In genomic region chr12:57223191-57224165, GRCh38 we compare ENCODE assay signal across 21 cellular contexts. TPM values are rescaled to one million over a fixed set of nuclear protein-coding genes. Genes with fewer than 3 reads are reported as not detected.
A peak's percentile ranks its signal among the peaks of the same experiment; 100 is the strongest.
DNase-seq lines count a peak whose midpoint lies in the region; ATAC-seq, FAIRE-seq and TF ChIP-seq lines count a peak whose summit lies in the region.
"Had no signal": no experiment of that assay in that cellular context is flagged by ENCODE, and none has a peak within 500 bp of the region (broad histone marks: within the 10 kb centered on the region; RNA-seq: fewer than 3 reads in every experiment).

No MANE protein-coding gene starts in this region.

- H3K9me3 Mint-ChIP-seq in GM23338, result peaks cover 3% of the 10 kb centered on the region
- no peaks in the 10 kb centered on the region for H3K9me3 Mint-ChIP-seq in nephron progenitor cell

- CTCF ChIA-PET in K562 (lab: Yijun Ruan, JAX; ENCODE audit: low intra/inter-chr PET ratio), result no interaction called here

- H3K9me2 ChIP-seq in GM23338 (ENCODE audit: insufficient read depth), result no peaks in the 10 kb centered on the region

- WGBS in K562 (ENCODE audit: insufficient coverage, low coverage, missing lambda C conversion rate), result 61% methylated on average over 11 of the region's 22 CpGs

- no peaks in the 10 kb centered on the region for H3K9me3 ChIP-seq in BLaER1 treated with 17β-estradiol and CSF1 and Interleukin-3, amounts not matched to agents 10 nM and 100 nM (replicated peaks in 1 of 11)
- no peaks in the 10 kb centered on the region for H3K9me3 ChIP-seq in K562 (replicated peaks; ENCODE audit: control insufficient read depth, insufficient read depth, low read depth, low read length)
- H3K9me3 ChIP-seq: pancreas, tibial nerve had no signal

- H3K27ac ChIP-seq in BLaER1 treated with 17β-estradiol and CSF1 and Interleukin-3, amounts not matched to agents 10 nM and 100 nM, result no peak overlapping the region
- H3K27ac ChIP-seq in GM23338 (ENCODE audit: low read depth) (no peak overlapping the region), K562 (ENCODE audit: extremely low read depth, low read depth, low read length) (no peak overlapping the region)
- H3K27ac ChIP-seq: pancreas, PC-9, skin epidermis, tibial nerve had no signal

- H3K4me3 ChIP-seq in BLaER1 treated with 17β-estradiol and CSF1 and Interleukin-3, amounts not matched to agents 10 nM and 100 nM, result no peak overlapping the region
- H3K4me3 ChIP-seq in GM23338, result no peak overlapping the region
- no peak overlapping the region for H3K4me3 ChIP-seq in K562
- H3K4me3 ChIP-seq: pancreas, PC-9, skin epidermis, tibial nerve had no signal

- TF ChIP-seq EP300 in K562 (IDR thresholded peaks at IDR 0.05; ENCODE audit: low read length), result no peak

- H2AFZ ChIP-seq in GM23338 (no peak overlapping the region), K562 (ENCODE audit: low read depth, low read length) (0 out of 2 replicates have a peak overlapping the region, but pooled peaks have one; percentile 44)
- H2AFZ ChIP-seq: PC-9 had no signal

- H3K79me2 ChIP-seq in GM23338 (replicated peaks; ENCODE audit: insufficient read depth) (no peaks in the 10 kb centered on the region), K562 (ENCODE audit: control insufficient read depth, insufficient read depth, low read length) (no peaks in the 10 kb centered on the region)

- H3K36me3 Mint-ChIP-seq in GM23338 (ENCODE audit: low read depth) (no peaks in the 10 kb centered on the region; the same call in 2 of the 3 replicates), nephron progenitor cell (ENCODE audit: low read depth) (no peaks in the 10 kb centered on the region)

- peaks cover 26% of the 10 kb centered on the region; the same call in 1 of the 2 replicates for H3F3A ChIP-seq in GM23338 (replicated peaks; ENCODE audit: low read depth)

- intact Hi-C loops in K562 (cut with micrococcal nuclease), result no loop called here

- in situ Hi-C loops in K562 (cut with MboI), result no loop called here

- no TSS peak for BruUV-seq in K562 (replicated peaks; lab: Mats Ljungman, UMichigan)

- H3K27ac Mint-ChIP-seq in GM23338 (no peak overlapping the region), nephron progenitor cell (peak overlapping the region; percentile 80)

- peaks cover 24 to 59% (median 54%) of the 10 kb centered on the region in 10 experiments for H3K4me1 ChIP-seq in BLaER1 treated with 17β-estradiol and CSF1 and Interleukin-3, amounts not matched to agents 10 nM and 100 nM
- peaks cover 67% of the 10 kb centered on the region for H3K4me1 ChIP-seq in GM23338 (ENCODE audit: insufficient read depth)
- peaks cover 24 to 57% of the 10 kb centered on the region in 2 experiments for H3K4me1 ChIP-seq in K562 (replicated peaks in 1 of 2; ENCODE audit: control insufficient read depth in 2 of 2, insufficient read depth in 2 of 2, low read length in 2 of 2)
- H3K4me1 ChIP-seq: pancreas had no signal

- no peaks in the 10 kb centered on the region for H3K9me1 ChIP-seq in K562 (ENCODE audit: control insufficient read depth, insufficient read depth, low read length)

- DNase-seq in GM23338 (ENCODE audit: low spot score), result no peak
- no peak for DNase-seq in K562 (ENCODE audit: extremely low read depth in 1 of 4, low spot score in 3 of 4)
- peak; percentile 70 for DNase-seq in nephron progenitor cell
- DNase-seq in cerebellar nuclear complex (lab: John Stamatoyannopoulos, UW), result no peak
- no peak for DNase-seq in NCI-H226
- DNase-seq in NCI-H345 (lab: John Stamatoyannopoulos, UW), result no peak
- DNase-seq: activated CD4-positive, alpha-beta T cell treated with anti-CD3 and anti-CD28 coated beads, Interleukin-2, amount 50 U/mL, for 4 hours; C1 segment of cervical spinal cord; DMS53; HCEC 1CT; MV-4-11; NCI-H2081; PC-9; stimulated activated CD4-positive, alpha-beta T cell treated with anti-CD3 and anti-CD28 coated beads, Interleukin-4, amount 100 ng/mL, for 4 hours had no signal

- ATAC-seq in GM23338 (no peak), K562 (peak; percentile 19; the same call in 2 of the 3 replicates)
- ATAC-seq: pancreas had no signal

- H3K27me3 ChIP-seq in BLaER1 treated with 17β-estradiol and CSF1 and Interleukin-3, amounts not matched to agents 10 nM and 100 nM, result peaks cover 87 to 96% (median 93%) of the 10 kb centered on the region in 11 experiments
- H3K27me3 ChIP-seq in GM23338 (ENCODE audit: insufficient read depth), result peaks cover 99% of the 10 kb centered on the region
- H3K27me3 ChIP-seq in K562 (ENCODE audit: control insufficient read depth in 2 of 2, insufficient read depth in 2 of 2, low read length in 2 of 2), result peaks cover 24 to 33% of the 10 kb centered on the region in 2 experiments

- no peak for FAIRE-seq in K562 (lab: Jason Lieb, UNC)
- FAIRE-seq: GM18507, pancreas had no signal

- no peak for TF ChIP-seq POLR2A in K562 (conservative IDR thresholded peaks at IDR 0.05)

- TF ChIP-seq RAD21 in K562 (CRISPR knock-in tag; conservative IDR thresholded peaks at IDR 0.05 in 1 of 2, IDR thresholded peaks at IDR 0.05 in 1 of 2), result no peak

- H3K36me3 ChIP-seq in BLaER1 treated with 17β-estradiol and CSF1 and Interleukin-3, amounts not matched to agents 10 nM and 100 nM, result no peaks in the 10 kb centered on the region
- H3K36me3 ChIP-seq in GM23338 (ENCODE audit: insufficient read depth) (no peaks in the 10 kb centered on the region), K562 (ENCODE audit: control insufficient read depth, insufficient read depth, low read length) (no peaks in the 10 kb centered on the region)
- H3K36me3 ChIP-seq: pancreas, tibial nerve had no signal

- H3K4me2 ChIP-seq in BLaER1 treated with 17β-estradiol and CSF1 and Interleukin-3, amounts not matched to agents 10 nM and 100 nM, result peak overlapping the region in 7 of 11 experiments; percentile 3 to 100 (median 40); a peak in 11 of 22 replicates
- peak overlapping the region; percentile 57; the same call in 1 of the 2 replicates for H3K4me2 ChIP-seq in GM23338
- no peak overlapping the region for H3K4me2 ChIP-seq in K562 (ENCODE audit: insufficient read depth, low read length)
- H3K4me2 ChIP-seq: PC-9 had no signal

- TF ChIP-seq CTCF in GM23338 (conservative IDR thresholded peaks at IDR 0.05; ENCODE audit: low read depth in 2 of 2), result no peak
- TF ChIP-seq CTCF in K562 (IDR thresholded peaks at IDR 0.05 in 2 of 3, conservative IDR thresholded peaks at IDR 0.05 in 1 of 3; ENCODE audit: insufficient read depth in 2 of 3, low read depth in 1 of 3, low read length in 3 of 3), result no peak
- TF ChIP-seq CTCF in nephron progenitor cell (IDR thresholded peaks at IDR 0.05), result no peak

- H3K4me3 Mint-ChIP-seq in GM23338, result peak overlapping the region; percentile 0; the same call in 1 of the 3 replicates
- peak overlapping the region; percentile 54 for H3K4me3 Mint-ChIP-seq in nephron progenitor cell

- H3K4me1 Mint-ChIP-seq in GM23338 (peaks cover 67% of the 10 kb centered on the region), nephron progenitor cell (peaks cover 92% of the 10 kb centered on the region)

- H3K9ac ChIP-seq in BLaER1 treated with 17β-estradiol and CSF1 and Interleukin-3, amounts not matched to agents 10 nM and 100 nM, result no peak overlapping the region
- peak overlapping the region in 1 of 2 experiments; percentile 48; a peak in 1 of 4 replicates for H3K9ac ChIP-seq in K562 (ENCODE audit: insufficient read depth in 1 of 2, low read depth in 2 of 2, low read length in 2 of 2)

- POLR2A ChIA-PET in K562 (lab: Yijun Ruan, JAX), result interaction anchor here (0.6 to 1.0 kb wide), 7 partner anchors 10 to 512 kb away, joined by 3 to 5 read pairs (median 3); partner anchors contain the start of gene B4GALNT1

- peaks cover 0 to 71% (median 46%) of the 10 kb centered on the region in 11 experiments; a peak in 16 of 22 replicates for H4K20me1 ChIP-seq in BLaER1 treated with 17β-estradiol and CSF1 and Interleukin-3, amounts not matched to agents 10 nM and 100 nM
- H4K20me1 ChIP-seq in GM23338 (replicated peaks; ENCODE audit: insufficient read depth) (peaks cover 5% of the 10 kb centered on the region; the same call in 1 of the 2 replicates), K562 (replicated peaks; ENCODE audit: control insufficient read depth, insufficient read depth, low read length) (no peaks in the 10 kb centered on the region; the same call in 1 of the 2 replicates)

- H3K27me3 Mint-ChIP-seq in GM23338 (ENCODE audit: insufficient read depth, low read depth, poor library complexity), result peaks cover 82% of the 10 kb centered on the region
- peaks cover 73% of the 10 kb centered on the region for H3K27me3 Mint-ChIP-seq in nephron progenitor cell (ENCODE audit: low read depth, poor library complexity)

RNA-seq across cellular contexts. Expression of gene SHMT2, which starts 6.0 kb away (rescaled TPM):
- total RNA-seq in GM23338 (2014; rRNA removed; shearing (Covaris generic)), result 363 and 387 TPM in 2 replicates
- polyA plus RNA-seq in GM23338 (2016; fragmentation: Nextera tagmentation; extraction: Ambion mirVana), result 125 and 131 TPM in 2 replicates
- total RNA-seq in K562 (2011; cell fraction: chromatin; rRNA removed; ENCODE audit: low replicate concordance), result 95.6 and 251 TPM in 2 replicates
- 199 and 247 TPM in 2 replicates for total RNA-seq in K562 (2011; cell fraction: nucleolus; rRNA removed)
- total RNA-seq in K562 (2011; cell fraction: nucleoplasm; rRNA removed), result 115 and 136 TPM in 2 replicates
- total RNA-seq in K562 (2014; rRNA removed), result 194 and 217 TPM in 2 replicates
- 76.9 and 92.0 TPM in 2 replicates for total RNA-seq in K562 (2014; rRNA removed; fragmentation: Illumina TruSeq; extraction: Trizol)
- total RNA-seq in K562 (2015; rRNA removed; fragmentation: Illumina TruSeq; extraction: Trizol), result 115 and 119 TPM in 2 replicates
- 227 and 243 TPM in 2 replicates for total RNA-seq in K562 (2021)
- 84.6 and 226 TPM in 2 replicates for polyA plus RNA-seq in K562 (2011; rRNA removed)
- 268 and 390 TPM in 2 replicates for polyA plus RNA-seq in K562 (2011; cell fraction: cytosol; rRNA removed)
- polyA plus RNA-seq in K562 (2011; cell fraction: nucleus; rRNA removed), result 341 and 344 TPM in 2 replicates
- 190 and 549 TPM in 2 replicates for polyA plus RNA-seq in K562 (2012)
- polyA plus RNA-seq in K562 (2014; fragmentation: Illumina TruSeq; extraction: Trizol), result 319 and 377 TPM in 2 replicates
- 10 to 100 TPM; 46.1 to 81.5 TPM for polyA plus RNA-seq in K562 (2014; fragmentation: Nextera tagmentation; extraction: Ambion mirVana)
- 154 and 158 TPM in 2 replicates for polyA plus RNA-seq in K562 (2014; rRNA removed)
- polyA minus RNA-seq in K562 (2011; rRNA and poly(A)+ RNA removed), result 95.0 and 99.1 TPM in 2 replicates
- 155 and 228 TPM in 2 replicates for polyA minus RNA-seq in K562 (2011; cell fraction: cytosol; rRNA and poly(A)+ RNA removed)
- polyA minus RNA-seq in K562 (2011; cell fraction: nucleus; rRNA and poly(A)+ RNA removed), result 97.1 and 133 TPM in 2 replicates

RNA-seq across cellular contexts. Expression of gene NXPH4, which starts 6.9 kb away (rescaled TPM):
- total RNA-seq in GM23338 (2014; rRNA removed; shearing (Covaris generic)), result 1.5 and 4.5 TPM in 2 replicates
- polyA plus RNA-seq in GM23338 (2016; fragmentation: Nextera tagmentation; extraction: Ambion mirVana), result 0.89 and 1.1 TPM in 2 replicates
- total RNA-seq in K562 (2011; cell fraction: chromatin; rRNA removed; ENCODE audit: low replicate concordance), result 1.7 and 4.4 TPM in 2 replicates
- total RNA-seq in K562 (2011; cell fraction: nucleolus; rRNA removed), result 4.7 and 5.7 TPM in 2 replicates
- 5.1 and 6.6 TPM in 2 replicates for total RNA-seq in K562 (2011; cell fraction: nucleoplasm; rRNA removed)
- total RNA-seq in K562 (2014; rRNA removed), result 1.0 and 1.4 TPM in 2 replicates
- 0.22 TPM in 1 of 2 replicates, not detected in the other for total RNA-seq in K562 (2014; rRNA removed; fragmentation: Illumina TruSeq; extraction: Trizol)
- total RNA-seq in K562 (2015; rRNA removed; fragmentation: Illumina TruSeq; extraction: Trizol), result 0.19 TPM in 1 of 2 replicates, not detected in the other
- total RNA-seq in K562 (2021), result 2.2 and 2.7 TPM in 2 replicates
- polyA plus RNA-seq in K562 (2011; rRNA removed), result 0.49 and 1.7 TPM in 2 replicates
- polyA plus RNA-seq in K562 (2011; cell fraction: cytosol; rRNA removed), result 0.59 and 0.91 TPM in 2 replicates
- polyA plus RNA-seq in K562 (2011; cell fraction: nucleus; rRNA removed), result 2.4 and 3.4 TPM in 2 replicates
- polyA plus RNA-seq in K562 (2012), result 2.7 and 7.2 TPM in 2 replicates
- polyA plus RNA-seq in K562 (2014; fragmentation: Illumina TruSeq; extraction: Trizol), result 1.1 and 1.9 TPM in 2 replicates
- polyA plus RNA-seq in K562 (2014; fragmentation: Nextera tagmentation; extraction: Ambion mirVana), result not detected
- 1.1 and 1.3 TPM in 2 replicates for polyA plus RNA-seq in K562 (2014; rRNA removed)
- 0.30 TPM in 1 of 2 replicates, not detected in the other for polyA minus RNA-seq in K562 (2011; rRNA and poly(A)+ RNA removed)
- 3.2 and 4.1 TPM in 2 replicates for polyA minus RNA-seq in K562 (2011; cell fraction: cytosol; rRNA and poly(A)+ RNA removed)
- 0.67 and 1.00 TPM in 2 replicates for polyA minus RNA-seq in K562 (2011; cell fraction: nucleus; rRNA and poly(A)+ RNA removed)
- total RNA-seq: mononuclear cell had no signal

RNA-seq across cellular contexts. Expression of gene STAC3, which starts 27.5 kb away (rescaled TPM):
- total RNA-seq in GM23338 (2014; rRNA removed; shearing (Covaris generic)), result 1.2 and 3.0 TPM in 2 replicates
- polyA plus RNA-seq in GM23338 (2016; fragmentation: Nextera tagmentation; extraction: Ambion mirVana), result 0.48 and 0.59 TPM in 2 replicates
- 7.4 and 7.7 TPM in 2 replicates for total RNA-seq in K562 (2011; cell fraction: chromatin; rRNA removed; ENCODE audit: low replicate concordance)
- total RNA-seq in K562 (2011; cell fraction: nucleolus; rRNA removed), result 3.8 and 5.3 TPM in 2 replicates
- 4.4 and 6.1 TPM in 2 replicates for total RNA-seq in K562 (2011; cell fraction: nucleoplasm; rRNA removed)
- total RNA-seq in K562 (2014; rRNA removed), result 2.3 and 2.7 TPM in 2 replicates
- 2.4 and 2.7 TPM in 2 replicates for total RNA-seq in K562 (2014; rRNA removed; fragmentation: Illumina TruSeq; extraction: Trizol)
- 3.3 and 3.5 TPM in 2 replicates for total RNA-seq in K562 (2015; rRNA removed; fragmentation: Illumina TruSeq; extraction: Trizol)
- total RNA-seq in K562 (2021), result 3.5 and 4.6 TPM in 2 replicates
- 4.0 and 5.6 TPM in 2 replicates for polyA plus RNA-seq in K562 (2011; rRNA removed)
- 1.9 and 3.3 TPM in 2 replicates for polyA plus RNA-seq in K562 (2011; cell fraction: cytosol; rRNA removed)
- 6.3 and 11.3 TPM in 2 replicates for polyA plus RNA-seq in K562 (2011; cell fraction: nucleus; rRNA removed)
- polyA plus RNA-seq in K562 (2012), result 7.5 and 8.5 TPM in 2 replicates
- polyA plus RNA-seq in K562 (2014; fragmentation: Illumina TruSeq; extraction: Trizol), result 6.2 and 7.3 TPM in 2 replicates
- polyA plus RNA-seq in K562 (2014; fragmentation: Nextera tagmentation; extraction: Ambion mirVana), result under 1 TPM; 0.45 to 0.46 TPM
- 4.8 and 6.4 TPM in 2 replicates for polyA plus RNA-seq in K562 (2014; rRNA removed)
- polyA minus RNA-seq in K562 (2011; rRNA and poly(A)+ RNA removed), result 3.2 TPM in 2 replicates
- 1.0 and 1.5 TPM in 2 replicates for polyA minus RNA-seq in K562 (2011; cell fraction: cytosol; rRNA and poly(A)+ RNA removed)
- 1.3 and 3.9 TPM in 2 replicates for polyA minus RNA-seq in K562 (2011; cell fraction: nucleus; rRNA and poly(A)+ RNA removed)
- total RNA-seq: SK-MEL-5 had no signal
